ENCODE assay signal across 15 cellular contexts in genomic region chr15:58438111-58438510, GRCh38. TPM values are rescaled to one million over a fixed set of nuclear protein-coding genes. Genes with fewer than 3 reads are reported as not detected.
"Had no signal": no experiment of that assay in that cellular context is flagged by ENCODE, and none has a peak within 500 bp of the region (broad histone marks: within the 10 kb centered on the region; RNA-seq: fewer than 3 reads in every experiment).

No MANE protein-coding gene starts in this region.

- H3K4me3 ChIP-seq: dorsolateral prefrontal cortex, lower lobe of right lung, right atrium auricular region had no signal

- H3K27ac ChIP-seq: dorsolateral prefrontal cortex, lower lobe of right lung had no signal

- H3K9me3 ChIP-seq: lower lobe of right lung, right atrium auricular region had no signal

- H3K36me3 ChIP-seq: lower lobe of right lung, right atrium auricular region had no signal

- H3K27me3 ChIP-seq: dorsolateral prefrontal cortex, right atrium auricular region had no signal

- DNase-seq: cortex of kidney; dorsolateral prefrontal cortex; effector CD8-positive, alpha-beta T cell; foreskin melanocyte; hypothalamus; kidney glomerular epithelial cell; lower lobe of right lung; posterior cingulate gyrus; small intestine; stimulated activated CD4-positive, alpha-beta T cell treated with anti-CD3 and anti-CD28 coated beads, Interleukin-2, amount 100 ng/mL, for 48 hours; stimulated activated naive CD4-positive, alpha-beta T cell treated with Interleukin-2 at 50 U/mL for 16 hours had no signal

RNA-seq across cellular contexts. Expression of gene LIPC, which starts 6.3 kb away (rescaled TPM):
- total RNA-seq: chondrocyte, osteocyte had no signal
- polyA plus RNA-seq: neural cell had no signal
